In the genomic region with DNA sequence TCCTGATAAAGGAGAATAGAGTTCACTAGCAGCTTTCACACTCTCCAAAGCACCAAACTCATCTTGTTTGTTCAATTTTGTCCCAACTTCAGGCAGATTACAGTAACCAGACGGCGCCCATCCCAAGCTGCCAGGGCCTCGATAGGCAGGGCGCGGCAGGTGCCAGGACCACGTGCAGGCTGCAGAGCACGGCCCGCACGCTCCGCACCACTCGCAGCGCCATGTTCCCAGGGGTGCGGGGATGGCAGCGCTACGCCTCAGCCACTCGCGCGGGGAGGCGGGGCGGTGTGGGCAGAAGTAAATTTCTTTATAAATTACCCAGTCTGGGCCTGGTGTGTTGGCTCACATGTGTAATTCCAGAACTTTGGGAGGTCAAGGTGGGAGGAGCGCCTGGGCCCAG, we compare ENCODE assay signal across 1 cellular context.
TF ChIP-seq lines count a peak whose summit lies in the region.

No MANE protein-coding gene starts in this region.

TF ChIP-seq in HepG2, 621 proteins besides CTCF, POLR2A, EP300 and RAD21:
- TF ChIP-seq ZNF264 (CRISPR knock-in tag; IDR thresholded peaks at IDR 0.05), result no peak
- TF ChIP-seq ZNF530 (CRISPR knock-in tag; IDR thresholded peaks at IDR 0.05; ENCODE audit: low read depth), result no peak
- TF ChIP-seq AGO2 (optimal IDR thresholded peaks at IDR 0.05; ENCODE audit: low read depth, low read length), result peak; percentile 80
- TF ChIP-seq, protein P1, sequence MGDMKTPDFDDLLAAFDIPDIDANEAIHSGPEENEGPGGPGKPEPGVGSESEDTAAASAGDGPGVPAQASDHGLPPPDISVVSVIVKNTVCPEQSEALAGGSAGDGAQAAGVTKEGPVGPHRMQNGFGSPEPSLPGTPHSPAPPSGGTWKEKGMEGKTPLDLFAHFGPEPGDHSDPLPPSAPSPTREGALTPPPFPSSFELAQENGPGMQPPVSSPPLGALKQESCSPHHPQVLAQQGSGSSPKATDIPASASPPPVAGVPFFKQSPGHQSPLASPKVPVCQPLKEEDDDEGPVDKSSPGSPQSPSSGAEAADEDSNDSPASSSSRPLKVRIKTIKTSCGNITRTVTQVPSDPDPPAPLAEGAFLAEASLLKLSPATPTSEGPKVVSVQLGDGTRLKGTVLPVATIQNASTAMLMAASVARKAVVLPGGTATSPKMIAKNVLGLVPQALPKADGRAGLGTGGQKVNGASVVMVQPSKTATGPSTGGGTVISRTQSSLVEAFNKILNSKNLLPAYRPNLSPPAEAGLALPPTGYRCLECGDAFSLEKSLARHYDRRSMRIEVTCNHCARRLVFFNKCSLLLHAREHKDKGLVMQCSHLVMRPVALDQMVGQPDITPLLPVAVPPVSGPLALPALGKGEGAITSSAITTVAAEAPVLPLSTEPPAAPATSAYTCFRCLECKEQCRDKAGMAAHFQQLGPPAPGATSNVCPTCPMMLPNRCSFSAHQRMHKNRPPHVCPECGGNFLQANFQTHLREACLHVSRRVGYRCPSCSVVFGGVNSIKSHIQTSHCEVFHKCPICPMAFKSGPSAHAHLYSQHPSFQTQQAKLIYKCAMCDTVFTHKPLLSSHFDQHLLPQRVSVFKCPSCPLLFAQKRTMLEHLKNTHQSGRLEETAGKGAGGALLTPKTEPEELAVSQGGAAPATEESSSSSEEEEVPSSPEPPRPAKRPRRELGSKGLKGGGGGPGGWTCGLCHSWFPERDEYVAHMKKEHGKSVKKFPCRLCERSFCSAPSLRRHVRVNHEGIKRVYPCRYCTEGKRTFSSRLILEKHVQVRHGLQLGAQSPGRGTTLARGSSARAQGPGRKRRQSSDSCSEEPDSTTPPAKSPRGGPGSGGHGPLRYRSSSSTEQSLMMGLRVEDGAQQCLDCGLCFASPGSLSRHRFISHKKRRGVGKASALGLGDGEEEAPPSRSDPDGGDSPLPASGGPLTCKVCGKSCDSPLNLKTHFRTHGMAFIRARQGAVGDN (CRISPR knock-in tag; IDR thresholded peaks at IDR 0.05), result peak; percentile 21; the same call in 1 of the 2 replicates
- TF ChIP-seq EHMT2 (IDR thresholded peaks at IDR 0.05; ENCODE audit: borderline replicate concordance, low read depth, low read length), result no peak
- TF ChIP-seq, protein P2, sequence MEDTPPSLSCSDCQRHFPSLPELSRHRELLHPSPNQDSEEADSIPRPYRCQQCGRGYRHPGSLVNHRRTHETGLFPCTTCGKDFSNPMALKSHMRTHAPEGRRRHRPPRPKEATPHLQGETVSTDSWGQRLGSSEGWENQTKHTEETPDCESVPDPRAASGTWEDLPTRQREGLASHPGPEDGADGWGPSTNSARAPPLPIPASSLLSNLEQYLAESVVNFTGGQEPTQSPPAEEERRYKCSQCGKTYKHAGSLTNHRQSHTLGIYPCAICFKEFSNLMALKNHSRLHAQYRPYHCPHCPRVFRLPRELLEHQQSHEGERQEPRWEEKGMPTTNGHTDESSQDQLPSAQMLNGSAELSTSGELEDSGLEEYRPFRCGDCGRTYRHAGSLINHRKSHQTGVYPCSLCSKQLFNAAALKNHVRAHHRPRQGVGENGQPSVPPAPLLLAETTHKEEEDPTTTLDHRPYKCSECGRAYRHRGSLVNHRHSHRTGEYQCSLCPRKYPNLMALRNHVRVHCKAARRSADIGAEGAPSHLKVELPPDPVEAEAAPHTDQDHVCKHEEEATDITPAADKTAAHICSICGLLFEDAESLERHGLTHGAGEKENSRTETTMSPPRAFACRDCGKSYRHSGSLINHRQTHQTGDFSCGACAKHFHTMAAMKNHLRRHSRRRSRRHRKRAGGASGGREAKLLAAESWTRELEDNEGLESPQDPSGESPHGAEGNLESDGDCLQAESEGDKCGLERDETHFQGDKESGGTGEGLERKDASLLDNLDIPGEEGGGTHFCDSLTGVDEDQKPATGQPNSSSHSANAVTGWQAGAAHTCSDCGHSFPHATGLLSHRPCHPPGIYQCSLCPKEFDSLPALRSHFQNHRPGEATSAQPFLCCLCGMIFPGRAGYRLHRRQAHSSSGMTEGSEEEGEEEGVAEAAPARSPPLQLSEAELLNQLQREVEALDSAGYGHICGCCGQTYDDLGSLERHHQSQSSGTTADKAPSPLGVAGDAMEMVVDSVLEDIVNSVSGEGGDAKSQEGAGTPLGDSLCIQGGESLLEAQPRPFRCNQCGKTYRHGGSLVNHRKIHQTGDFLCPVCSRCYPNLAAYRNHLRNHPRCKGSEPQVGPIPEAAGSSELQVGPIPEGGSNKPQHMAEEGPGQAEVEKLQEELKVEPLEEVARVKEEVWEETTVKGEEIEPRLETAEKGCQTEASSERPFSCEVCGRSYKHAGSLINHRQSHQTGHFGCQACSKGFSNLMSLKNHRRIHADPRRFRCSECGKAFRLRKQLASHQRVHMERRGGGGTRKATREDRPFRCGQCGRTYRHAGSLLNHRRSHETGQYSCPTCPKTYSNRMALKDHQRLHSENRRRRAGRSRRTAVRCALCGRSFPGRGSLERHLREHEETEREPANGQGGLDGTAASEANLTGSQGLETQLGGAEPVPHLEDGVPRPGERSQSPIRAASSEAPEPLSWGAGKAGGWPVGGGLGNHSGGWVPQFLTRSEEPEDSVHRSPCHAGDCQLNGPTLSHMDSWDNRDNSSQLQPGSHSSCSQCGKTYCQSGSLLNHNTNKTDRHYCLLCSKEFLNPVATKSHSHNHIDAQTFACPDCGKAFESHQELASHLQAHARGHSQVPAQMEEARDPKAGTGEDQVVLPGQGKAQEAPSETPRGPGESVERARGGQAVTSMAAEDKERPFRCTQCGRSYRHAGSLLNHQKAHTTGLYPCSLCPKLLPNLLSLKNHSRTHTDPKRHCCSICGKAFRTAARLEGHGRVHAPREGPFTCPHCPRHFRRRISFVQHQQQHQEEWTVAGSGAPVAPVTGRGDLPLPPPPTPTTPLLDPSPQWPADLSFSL (CRISPR knock-in tag; IDR thresholded peaks at IDR 0.05), result no peak
